In the genomic region with DNA sequence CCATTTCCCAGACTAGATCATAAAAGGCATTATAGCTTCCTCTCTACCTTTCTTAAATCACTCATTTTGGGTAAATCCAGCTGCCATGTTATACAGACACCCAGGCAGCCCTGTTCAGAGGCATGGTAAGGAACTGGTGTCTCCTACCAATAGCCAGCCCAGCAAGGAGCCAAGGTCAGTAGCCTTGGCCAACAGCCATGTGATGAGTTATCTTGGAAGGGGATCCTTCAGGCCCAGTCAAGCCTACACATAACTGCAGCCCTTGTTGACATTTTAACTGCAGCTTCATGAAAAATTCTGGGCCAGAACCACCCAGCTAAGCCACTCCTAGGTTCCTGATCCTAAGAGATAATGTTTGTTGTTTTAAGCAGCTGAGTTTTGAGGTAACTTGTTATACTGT, we compare ENCODE assay signal across 1 cellular context.
TF ChIP-seq lines count a peak whose summit lies in the region.

No MANE protein-coding gene starts in this region.

TF ChIP-seq in K562, 482 proteins besides CTCF, POLR2A, EP300 and RAD21 (continued from another document and continues in another):
- TF ChIP-seq, protein P1, sequence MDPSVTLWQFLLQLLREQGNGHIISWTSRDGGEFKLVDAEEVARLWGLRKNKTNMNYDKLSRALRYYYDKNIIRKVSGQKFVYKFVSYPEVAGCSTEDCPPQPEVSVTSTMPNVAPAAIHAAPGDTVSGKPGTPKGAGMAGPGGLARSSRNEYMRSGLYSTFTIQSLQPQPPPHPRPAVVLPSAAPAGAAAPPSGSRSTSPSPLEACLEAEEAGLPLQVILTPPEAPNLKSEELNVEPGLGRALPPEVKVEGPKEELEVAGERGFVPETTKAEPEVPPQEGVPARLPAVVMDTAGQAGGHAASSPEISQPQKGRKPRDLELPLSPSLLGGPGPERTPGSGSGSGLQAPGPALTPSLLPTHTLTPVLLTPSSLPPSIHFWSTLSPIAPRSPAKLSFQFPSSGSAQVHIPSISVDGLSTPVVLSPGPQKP (CRISPR knock-in tag; IDR thresholded peaks at IDR 0.05): no peak
- TF ChIP-seq ZC3H8 (IDR thresholded peaks at IDR 0.05): no peak
- TF ChIP-seq NCOA4 (IDR thresholded peaks at IDR 0.05; ENCODE audit: partially characterized antibody): no peak
- TF ChIP-seq SP1 (CRISPR knock-in tag; IDR thresholded peaks at IDR 0.05): no peak
- TF ChIP-seq MEIS2 (IDR thresholded peaks at IDR 0.05; ENCODE audit: partially characterized antibody): peak; percentile 76
- no peak; a peak in 1 of 4 replicates for TF ChIP-seq TEAD1 (CRISPR knock-in tag; IDR thresholded peaks at IDR 0.05)
- TF ChIP-seq SMARCB1 (IDR thresholded peaks at IDR 0.05; ENCODE audit: insufficient read length, low read depth): no peak
- TF ChIP-seq, protein P2, sequence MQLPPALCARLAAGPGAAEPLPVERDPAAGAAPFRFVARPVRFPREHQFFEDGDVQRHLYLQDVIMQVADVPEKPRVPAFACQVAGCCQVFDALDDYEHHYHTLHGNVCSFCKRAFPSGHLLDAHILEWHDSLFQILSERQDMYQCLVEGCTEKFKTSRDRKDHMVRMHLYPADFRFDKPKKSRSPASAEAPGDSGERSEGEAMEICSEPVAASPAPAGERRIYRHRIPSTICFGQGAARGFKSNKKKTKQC (CRISPR knock-in tag; IDR thresholded peaks at IDR 0.05): no peak
- TF ChIP-seq SAFB2 (IDR thresholded peaks at IDR 0.05; ENCODE audit: borderline replicate concordance, low read depth, low read length, severe bottlenecking): no peak
- no peak for TF ChIP-seq ZNF778 (CRISPR knock-in tag; IDR thresholded peaks at IDR 0.05)
- no peak for TF ChIP-seq CBX1 (IDR thresholded peaks at IDR 0.05; ENCODE audit: low read depth)
- TF ChIP-seq KLF6 (CRISPR knock-in tag; IDR thresholded peaks at IDR 0.05; ENCODE audit: borderline replicate concordance): no peak
- TF ChIP-seq, protein P3, sequence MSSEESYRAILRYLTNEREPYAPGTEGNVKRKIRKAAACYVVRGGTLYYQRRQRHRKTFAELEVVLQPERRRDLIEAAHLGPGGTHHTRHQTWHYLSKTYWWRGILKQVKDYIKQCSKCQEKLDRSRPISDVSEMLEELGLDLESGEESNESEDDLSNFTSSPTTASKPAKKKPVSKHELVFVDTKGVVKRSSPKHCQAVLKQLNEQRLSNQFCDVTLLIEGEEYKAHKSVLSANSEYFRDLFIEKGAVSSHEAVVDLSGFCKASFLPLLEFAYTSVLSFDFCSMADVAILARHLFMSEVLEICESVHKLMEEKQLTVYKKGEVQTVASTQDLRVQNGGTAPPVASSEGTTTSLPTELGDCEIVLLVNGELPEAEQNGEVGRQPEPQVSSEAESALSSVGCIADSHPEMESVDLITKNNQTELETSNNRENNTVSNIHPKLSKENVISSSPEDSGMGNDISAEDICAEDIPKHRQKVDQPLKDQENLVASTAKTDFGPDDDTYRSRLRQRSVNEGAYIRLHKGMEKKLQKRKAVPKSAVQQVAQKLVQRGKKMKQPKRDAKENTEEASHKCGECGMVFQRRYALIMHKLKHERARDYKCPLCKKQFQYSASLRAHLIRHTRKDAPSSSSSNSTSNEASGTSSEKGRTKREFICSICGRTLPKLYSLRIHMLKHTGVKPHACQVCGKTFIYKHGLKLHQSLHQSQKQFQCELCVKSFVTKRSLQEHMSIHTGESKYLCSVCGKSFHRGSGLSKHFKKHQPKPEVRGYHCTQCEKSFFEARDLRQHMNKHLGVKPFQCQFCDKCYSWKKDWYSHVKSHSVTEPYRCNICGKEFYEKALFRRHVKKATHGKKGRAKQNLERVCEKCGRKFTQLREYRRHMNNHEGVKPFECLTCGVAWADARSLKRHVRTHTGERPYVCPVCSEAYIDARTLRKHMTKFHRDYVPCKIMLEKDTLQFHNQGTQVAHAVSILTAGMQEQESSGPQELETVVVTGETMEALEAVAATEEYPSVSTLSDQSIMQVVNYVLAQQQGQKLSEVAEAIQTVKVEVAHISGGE (CRISPR knock-in tag; IDR thresholded peaks at IDR 0.05): peak in 1 of 3 experiments; percentile 53; a peak in 2 of 6 replicates
- TF ChIP-seq NBN (IDR thresholded peaks at IDR 0.05; ENCODE audit: low read depth): no peak
- no peak for TF ChIP-seq ZNF668 (CRISPR knock-in tag; IDR thresholded peaks at IDR 0.05)
- no peak; the same call in 1 of the 2 replicates for TF ChIP-seq BACH1 (tag; IDR thresholded peaks at IDR 0.05)
- TF ChIP-seq ZNF140 (CRISPR knock-in tag; IDR thresholded peaks at IDR 0.05): no peak
- TF ChIP-seq POLR2AphosphoS2 (IDR thresholded peaks at IDR 0.05; ENCODE audit: low read length): no peak
- no peak for TF ChIP-seq HDAC2 (IDR thresholded peaks at IDR 0.05)
- TF ChIP-seq ZNF347 (CRISPR knock-in tag; IDR thresholded peaks at IDR 0.05; ENCODE audit: low read depth): no peak
- TF ChIP-seq, protein P4, sequence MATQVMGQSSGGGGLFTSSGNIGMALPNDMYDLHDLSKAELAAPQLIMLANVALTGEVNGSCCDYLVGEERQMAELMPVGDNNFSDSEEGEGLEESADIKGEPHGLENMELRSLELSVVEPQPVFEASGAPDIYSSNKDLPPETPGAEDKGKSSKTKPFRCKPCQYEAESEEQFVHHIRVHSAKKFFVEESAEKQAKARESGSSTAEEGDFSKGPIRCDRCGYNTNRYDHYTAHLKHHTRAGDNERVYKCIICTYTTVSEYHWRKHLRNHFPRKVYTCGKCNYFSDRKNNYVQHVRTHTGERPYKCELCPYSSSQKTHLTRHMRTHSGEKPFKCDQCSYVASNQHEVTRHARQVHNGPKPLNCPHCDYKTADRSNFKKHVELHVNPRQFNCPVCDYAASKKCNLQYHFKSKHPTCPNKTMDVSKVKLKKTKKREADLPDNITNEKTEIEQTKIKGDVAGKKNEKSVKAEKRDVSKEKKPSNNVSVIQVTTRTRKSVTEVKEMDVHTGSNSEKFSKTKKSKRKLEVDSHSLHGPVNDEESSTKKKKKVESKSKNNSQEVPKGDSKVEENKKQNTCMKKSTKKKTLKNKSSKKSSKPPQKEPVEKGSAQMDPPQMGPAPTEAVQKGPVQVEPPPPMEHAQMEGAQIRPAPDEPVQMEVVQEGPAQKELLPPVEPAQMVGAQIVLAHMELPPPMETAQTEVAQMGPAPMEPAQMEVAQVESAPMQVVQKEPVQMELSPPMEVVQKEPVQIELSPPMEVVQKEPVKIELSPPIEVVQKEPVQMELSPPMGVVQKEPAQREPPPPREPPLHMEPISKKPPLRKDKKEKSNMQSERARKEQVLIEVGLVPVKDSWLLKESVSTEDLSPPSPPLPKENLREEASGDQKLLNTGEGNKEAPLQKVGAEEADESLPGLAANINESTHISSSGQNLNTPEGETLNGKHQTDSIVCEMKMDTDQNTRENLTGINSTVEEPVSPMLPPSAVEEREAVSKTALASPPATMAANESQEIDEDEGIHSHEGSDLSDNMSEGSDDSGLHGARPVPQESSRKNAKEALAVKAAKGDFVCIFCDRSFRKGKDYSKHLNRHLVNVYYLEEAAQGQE (CRISPR knock-in tag; IDR thresholded peaks at IDR 0.05; ENCODE audit: low read depth): no peak
- TF ChIP-seq, protein P5, sequence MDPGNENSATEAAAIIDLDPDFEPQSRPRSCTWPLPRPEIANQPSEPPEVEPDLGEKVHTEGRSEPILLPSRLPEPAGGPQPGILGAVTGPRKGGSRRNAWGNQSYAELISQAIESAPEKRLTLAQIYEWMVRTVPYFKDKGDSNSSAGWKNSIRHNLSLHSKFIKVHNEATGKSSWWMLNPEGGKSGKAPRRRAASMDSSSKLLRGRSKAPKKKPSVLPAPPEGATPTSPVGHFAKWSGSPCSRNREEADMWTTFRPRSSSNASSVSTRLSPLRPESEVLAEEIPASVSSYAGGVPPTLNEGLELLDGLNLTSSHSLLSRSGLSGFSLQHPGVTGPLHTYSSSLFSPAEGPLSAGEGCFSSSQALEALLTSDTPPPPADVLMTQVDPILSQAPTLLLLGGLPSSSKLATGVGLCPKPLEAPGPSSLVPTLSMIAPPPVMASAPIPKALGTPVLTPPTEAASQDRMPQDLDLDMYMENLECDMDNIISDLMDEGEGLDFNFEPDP (CRISPR knock-in tag; IDR thresholded peaks at IDR 0.05): no peak
- TF ChIP-seq, protein P6, sequence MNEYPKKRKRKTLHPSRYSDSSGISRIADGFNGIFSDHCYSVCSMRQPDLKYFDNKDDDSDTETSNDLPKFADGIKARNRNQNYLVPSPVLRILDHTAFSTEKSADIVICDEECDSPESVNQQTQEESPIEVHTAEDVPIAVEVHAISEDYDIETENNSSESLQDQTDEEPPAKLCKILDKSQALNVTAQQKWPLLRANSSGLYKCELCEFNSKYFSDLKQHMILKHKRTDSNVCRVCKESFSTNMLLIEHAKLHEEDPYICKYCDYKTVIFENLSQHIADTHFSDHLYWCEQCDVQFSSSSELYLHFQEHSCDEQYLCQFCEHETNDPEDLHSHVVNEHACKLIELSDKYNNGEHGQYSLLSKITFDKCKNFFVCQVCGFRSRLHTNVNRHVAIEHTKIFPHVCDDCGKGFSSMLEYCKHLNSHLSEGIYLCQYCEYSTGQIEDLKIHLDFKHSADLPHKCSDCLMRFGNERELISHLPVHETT (CRISPR knock-in tag; conservative IDR thresholded peaks at IDR 0.05 in 1 of 2, IDR thresholded peaks at IDR 0.05 in 1 of 2): peak in 1 of 2 experiments; percentile 52; a peak in 1 of 4 replicates
- no peak for TF ChIP-seq ZNF707 (CRISPR knock-in tag; conservative IDR thresholded peaks at IDR 0.05)
- TF ChIP-seq TAF1 (IDR thresholded peaks at IDR 0.05; ENCODE audit: control insufficient read depth, extremely low read depth, insufficient read depth, low read length, severe bottlenecking): no peak
- no peak for TF ChIP-seq LARP7 (IDR thresholded peaks at IDR 0.05)
- TF ChIP-seq GABPB1 (CRISPR knock-in tag; IDR thresholded peaks at IDR 0.05): no peak
- no peak for TF ChIP-seq ZNF384 (IDR thresholded peaks at IDR 0.05; ENCODE audit: low read depth, low read length)
- TF ChIP-seq ZNF766 (CRISPR knock-in tag; conservative IDR thresholded peaks at IDR 0.05): 0 out of 2 replicates have a peak, but pooled peaks have one; percentile 50
- TF ChIP-seq ZNF184 (CRISPR knock-in tag; IDR thresholded peaks at IDR 0.05): no peak
- no peak for TF ChIP-seq HSF4 (CRISPR knock-in tag; IDR thresholded peaks at IDR 0.05; ENCODE audit: borderline replicate concordance)
- TF ChIP-seq ZNF695 (CRISPR knock-in tag; IDR thresholded peaks at IDR 0.05): no peak
- TF ChIP-seq MTA1 (IDR thresholded peaks at IDR 0.05; ENCODE audit: borderline replicate concordance): no peak
- no peak for TF ChIP-seq DACH1 (IDR thresholded peaks at IDR 0.05; ENCODE audit: partially characterized antibody)
- TF ChIP-seq SIN3B (IDR thresholded peaks at IDR 0.05; ENCODE audit: low read depth): no peak
- TF ChIP-seq, protein P7, sequence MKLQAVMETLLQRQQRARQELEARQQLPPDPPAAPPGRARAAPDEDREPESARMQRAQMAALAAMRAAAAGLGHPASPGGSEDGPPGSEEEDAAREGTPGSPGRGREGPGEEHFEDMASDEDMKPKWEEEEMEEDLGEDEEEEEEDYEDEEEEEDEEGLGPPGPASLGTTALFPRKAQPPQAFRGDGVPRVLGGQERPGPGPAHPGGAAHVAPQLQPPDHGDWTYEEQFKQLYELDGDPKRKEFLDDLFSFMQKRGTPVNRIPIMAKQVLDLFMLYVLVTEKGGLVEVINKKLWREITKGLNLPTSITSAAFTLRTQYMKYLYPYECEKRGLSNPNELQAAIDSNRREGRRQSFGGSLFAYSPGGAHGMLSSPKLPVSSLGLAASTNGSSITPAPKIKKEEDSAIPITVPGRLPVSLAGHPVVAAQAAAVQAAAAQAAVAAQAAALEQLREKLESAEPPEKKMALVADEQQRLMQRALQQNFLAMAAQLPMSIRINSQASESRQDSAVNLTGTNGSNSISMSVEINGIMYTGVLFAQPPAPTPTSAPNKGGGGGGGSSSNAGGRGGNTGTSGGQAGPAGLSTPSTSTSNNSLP (IDR thresholded peaks at IDR 0.05; ENCODE audit: borderline replicate concordance, low read depth, low read length): no peak
- TF ChIP-seq, protein P8, sequence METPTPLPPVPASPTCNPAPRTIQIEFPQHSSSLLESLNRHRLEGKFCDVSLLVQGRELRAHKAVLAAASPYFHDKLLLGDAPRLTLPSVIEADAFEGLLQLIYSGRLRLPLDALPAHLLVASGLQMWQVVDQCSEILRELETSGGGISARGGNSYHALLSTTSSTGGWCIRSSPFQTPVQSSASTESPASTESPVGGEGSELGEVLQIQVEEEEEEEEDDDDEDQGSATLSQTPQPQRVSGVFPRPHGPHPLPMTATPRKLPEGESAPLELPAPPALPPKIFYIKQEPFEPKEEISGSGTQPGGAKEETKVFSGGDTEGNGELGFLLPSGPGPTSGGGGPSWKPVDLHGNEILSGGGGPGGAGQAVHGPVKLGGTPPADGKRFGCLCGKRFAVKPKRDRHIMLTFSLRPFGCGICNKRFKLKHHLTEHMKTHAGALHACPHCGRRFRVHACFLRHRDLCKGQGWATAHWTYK (CRISPR knock-in tag; IDR thresholded peaks at IDR 0.05): no peak
- no peak for TF ChIP-seq ZNF3 (CRISPR knock-in tag; IDR thresholded peaks at IDR 0.05)
- TF ChIP-seq, protein P9, sequence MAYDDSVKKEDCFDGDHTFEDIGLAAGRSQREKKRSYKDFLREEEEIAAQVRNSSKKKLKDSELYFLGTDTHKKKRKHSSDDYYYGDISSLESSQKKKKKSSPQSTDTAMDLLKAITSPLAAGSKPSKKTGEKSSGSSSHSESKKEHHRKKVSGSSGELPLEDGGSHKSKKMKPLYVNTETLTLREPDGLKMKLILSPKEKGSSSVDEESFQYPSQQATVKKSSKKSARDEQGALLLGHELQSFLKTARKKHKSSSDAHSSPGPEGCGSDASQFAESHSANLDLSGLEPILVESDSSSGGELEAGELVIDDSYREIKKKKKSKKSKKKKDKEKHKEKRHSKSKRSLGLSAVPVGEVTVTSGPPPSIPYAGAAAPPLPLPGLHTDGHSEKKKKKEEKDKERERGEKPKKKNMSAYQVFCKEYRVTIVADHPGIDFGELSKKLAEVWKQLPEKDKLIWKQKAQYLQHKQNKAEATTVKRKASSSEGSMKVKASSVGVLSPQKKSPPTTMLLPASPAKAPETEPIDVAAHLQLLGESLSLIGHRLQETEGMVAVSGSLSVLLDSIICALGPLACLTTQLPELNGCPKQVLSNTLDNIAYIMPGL (CRISPR knock-in tag; IDR thresholded peaks at IDR 0.05): no peak
- TF ChIP-seq, protein P10, sequence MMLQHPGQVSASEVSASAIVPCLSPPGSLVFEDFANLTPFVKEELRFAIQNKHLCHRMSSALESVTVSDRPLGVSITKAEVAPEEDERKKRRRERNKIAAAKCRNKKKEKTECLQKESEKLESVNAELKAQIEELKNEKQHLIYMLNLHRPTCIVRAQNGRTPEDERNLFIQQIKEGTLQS (IDR thresholded peaks at IDR 0.05): no peak
- TF ChIP-seq, protein P10 (CRISPR knock-in tag; conservative IDR thresholded peaks at IDR 0.05): no peak
- TF ChIP-seq RBFOX2 (IDR thresholded peaks at IDR 0.05; ENCODE audit: low read depth, low read length): no peak
- no peak for TF ChIP-seq HDAC3 (IDR thresholded peaks at IDR 0.05; ENCODE audit: borderline replicate concordance, partially characterized antibody)
- no peak for TF ChIP-seq XRCC5 (IDR thresholded peaks at IDR 0.05; ENCODE audit: low read depth, low read length)
- no peak for TF ChIP-seq MYNN (IDR thresholded peaks at IDR 0.05)
- no peak for TF ChIP-seq MYNN (CRISPR knock-in tag; IDR thresholded peaks at IDR 0.05)
- no peak for TF ChIP-seq MAFK (IDR thresholded peaks at IDR 0.05; ENCODE audit: low read length)
- no peak for TF ChIP-seq RNF2 (IDR thresholded peaks at IDR 0.05)
- TF ChIP-seq ZNF197 (CRISPR knock-in tag; IDR thresholded peaks at IDR 0.05; ENCODE audit: low read depth): no peak
